In the genomic region with DNA sequence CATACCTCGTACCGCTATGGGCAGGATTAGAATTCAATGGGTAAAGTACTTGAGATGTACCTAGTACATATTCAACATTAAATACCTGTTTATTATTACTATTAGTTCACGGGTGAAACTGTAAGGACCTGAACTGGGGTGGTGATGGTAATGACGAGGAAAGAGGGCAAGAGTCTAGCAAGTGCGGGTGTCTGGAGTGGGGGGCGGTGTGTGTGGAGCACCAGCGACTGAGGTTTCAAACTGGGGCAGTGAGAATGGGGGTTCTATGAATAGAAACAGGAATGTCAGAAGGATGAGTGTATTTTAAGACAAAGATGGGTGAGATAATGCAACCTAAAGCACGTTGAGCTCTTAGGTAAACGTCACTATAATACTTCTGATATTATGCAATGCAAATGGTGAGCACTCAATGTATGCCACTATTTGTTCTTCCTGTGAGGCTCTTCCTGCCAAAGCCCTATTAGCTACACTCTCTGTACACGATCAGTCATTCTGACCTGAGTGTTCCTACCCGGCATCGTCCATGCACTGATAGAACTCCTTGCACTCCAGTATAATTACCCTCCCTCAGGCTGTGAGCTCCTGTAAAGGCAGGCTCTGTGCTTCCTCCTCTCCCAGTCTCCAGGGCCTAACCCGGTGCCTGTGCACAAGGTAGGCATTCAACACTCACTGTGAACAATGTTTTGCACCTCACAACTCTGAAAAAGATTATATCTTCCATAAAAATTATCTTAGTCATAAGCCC, we compare ENCODE assay signal across 19 cellular contexts.
"Had no signal": no experiment of that assay in that cellular context is flagged by ENCODE, and none has a peak within 500 bp of the region (broad histone marks: within the 10 kb centered on the region; RNA-seq: fewer than 3 reads in every experiment).

No MANE protein-coding gene starts in this region.

- H3K27me3 ChIP-seq: adrenal gland, gastrocnemius medialis, pancreas, thyroid gland had no signal

- H3K27me3 Mint-ChIP-seq: stimulated activated naive B cell treated with anti-CD40 and anti-IgM and Interleukin-4, amounts not matched to agents 10 μg/mL and 1 μg/mL and 100 μg/mL, for 72 hours had no signal

- H3K36me3 Mint-ChIP-seq: naive B cell; stimulated activated naive B cell treated with anti-CD40 and anti-IgM and Interleukin-4, amounts not matched to agents 10 μg/mL and 1 μg/mL and 100 μg/mL, for 72 hours; WTC11 had no signal

- H3K4me3 ChIP-seq: adrenal gland, dorsolateral prefrontal cortex, gastrocnemius medialis, pancreas, thyroid gland had no signal

- H3K9me3 ChIP-seq: adrenal gland, gastrocnemius medialis, pancreas, thyroid gland had no signal

- H3K4me1 Mint-ChIP-seq: stimulated activated naive B cell treated with anti-CD40 and anti-IgM and Interleukin-4, amounts not matched to agents 10 μg/mL and 1 μg/mL and 100 μg/mL, for 72 hours had no signal

- H3K36me3 ChIP-seq: adrenal gland, gastrocnemius medialis, pancreas, thyroid gland had no signal

- H3K27ac Mint-ChIP-seq: activated CD8-positive, alpha-beta T cell treated with anti-CD3 and anti-CD28 coated beads for 36 hours; activated naive CD4-positive, alpha-beta T cell treated with anti-CD3 and anti-CD28 coated beads, Interleukin-2, amount 50 U/mL, for 24 hours; endodermal cell; stimulated activated naive B cell treated with anti-CD40 and anti-IgM and Interleukin-4, amounts not matched to agents 10 μg/mL and 1 μg/mL and 100 μg/mL, for 72 hours; WTC11 had no signal

- DNase-seq: activated CD4-positive, alpha-beta T cell treated with anti-CD3 and anti-CD28 coated beads for 48 hours; activated CD8-positive, alpha-beta T cell treated with anti-CD3 and anti-CD28 coated beads for 36 hours; activated effector memory CD4-positive, alpha-beta T cell treated with anti-CD3 and anti-CD28 coated beads, Interleukin-2, amount 50 U/mL, for 16 hours; activated T-cell treated with anti-CD3 and anti-CD28 coated beads, Interleukin-2, amount 50 U/mL, for 48 hours; adrenal gland; dorsolateral prefrontal cortex; endodermal cell; erythroblast; gastrocnemius medialis; mammary epithelial cell; naive B cell; pancreas; retina; stimulated activated CD4-positive, alpha-beta T cell treated with anti-CD3 and anti-CD28 coated beads, Interleukin-2, amount 100 ng/mL, for 48 hours; stimulated activated naive B cell treated with anti-CD40 and anti-IgM and Interleukin-4, amounts not matched to agents 10 μg/mL and 1 μg/mL and 100 μg/mL, for 72 hours; thyroid gland had no signal

- H3K4me1 ChIP-seq: adrenal gland, gastrocnemius medialis, pancreas, thyroid gland had no signal

- ATAC-seq: activated CD8-positive, alpha-beta T cell treated with anti-CD3 and anti-CD28 coated beads for 36 hours; gastrocnemius medialis; left lobe of liver; pancreas; stimulated activated naive B cell treated with anti-CD40 and anti-IgM and Interleukin-4, amounts not matched to agents 10 μg/mL and 1 μg/mL and 100 μg/mL, for 72 hours; WTC11 had no signal

- H3K27ac ChIP-seq: adrenal gland, dorsolateral prefrontal cortex, gastrocnemius medialis, pancreas, thyroid gland had no signal

- H3K9me3 Mint-ChIP-seq: activated CD8-positive, alpha-beta T cell treated with anti-CD3 and anti-CD28 coated beads for 36 hours; activated naive CD4-positive, alpha-beta T cell treated with anti-CD3 and anti-CD28 coated beads, Interleukin-2, amount 50 U/mL, for 24 hours; endodermal cell; naive B cell; stimulated activated naive B cell treated with anti-CD40 and anti-IgM and Interleukin-4, amounts not matched to agents 10 μg/mL and 1 μg/mL and 100 μg/mL, for 72 hours; WTC11 had no signal

- H3K4me3 Mint-ChIP-seq: activated CD8-positive, alpha-beta T cell treated with anti-CD3 and anti-CD28 coated beads for 36 hours; activated naive CD4-positive, alpha-beta T cell treated with anti-CD3 and anti-CD28 coated beads, Interleukin-2, amount 50 U/mL, for 24 hours; endodermal cell; stimulated activated naive B cell treated with anti-CD40 and anti-IgM and Interleukin-4, amounts not matched to agents 10 μg/mL and 1 μg/mL and 100 μg/mL, for 72 hours; WTC11 had no signal
